In genomic region chr11:85826096-85826855, GRCh38 we compare ENCODE assay signal across 9 cellular contexts. TPM values are rescaled to one million over a fixed set of nuclear protein-coding genes. Genes with fewer than 3 reads are reported as not detected.
A peak's percentile ranks its signal among the peaks of the same experiment; 100 is the strongest.
DNase-seq lines count a peak whose midpoint lies in the region; ATAC-seq and TF ChIP-seq lines count a peak whose summit lies in the region.
"Had no signal": no experiment of that assay in that cellular context is flagged by ENCODE, and none has a peak within 500 bp of the region (broad histone marks: within the 10 kb centered on the region; RNA-seq: fewer than 3 reads in every experiment).

No MANE protein-coding gene starts in this region.

- H3K36me3 ChIP-seq in gastroesophageal sphincter = no peaks in the 10 kb centered on the region
- H3K36me3 ChIP-seq in aorta (ENCODE audit: control insufficient read depth in 1 of 2, insufficient read depth in 2 of 2, low read length in 1 of 2) = no peaks in the 10 kb centered on the region

- H3K9me3 Mint-ChIP-seq in WTC11 = peaks cover 12% of the 10 kb centered on the region; the same call in 1 of the 2 replicates

- H3K27ac ChIP-seq in gastroesophageal sphincter (no peak overlapping the region), aorta (ENCODE audit: low read depth in 1 of 2, low read length in 2 of 2) (no peak overlapping the region)

- TF ChIP-seq CTCF in WTC11 (IDR thresholded peaks at IDR 0.05) (peak; percentile 38; the same call in 1 of the 2 replicates), gastroesophageal sphincter (IDR thresholded peaks at IDR 0.05) (peak in 3 of 4 experiments; percentile 11 to 41 (median 15))

- no peak overlapping the region for H3K27ac Mint-ChIP-seq in WTC11

- no peak overlapping the region for H3K4me3 Mint-ChIP-seq in WTC11

- no peak overlapping the region for H3K4me3 ChIP-seq in gastroesophageal sphincter
- H3K4me3 ChIP-seq in aorta (ENCODE audit: low read length in 2 of 2) = no peak overlapping the region

- no peaks in the 10 kb centered on the region for H3K36me3 Mint-ChIP-seq in WTC11

- intact Hi-C loops in sciatic nerve (cut with DNase I) (no loop called here), aorta (cut with DNase I) (loop anchor here (10.0 kb wide), 2 partner anchors 111 to 121 kb away; no protein-coding TSS in a partner anchor)

- ATAC-seq in WTC11 = peak; percentile 93
- ATAC-seq in gastroesophageal sphincter = no peak
- ATAC-seq in sciatic nerve = peak; percentile 48
- no peak for ATAC-seq in aorta (ENCODE audit: low FRiP score)
- ATAC-seq in GM18858 (IDR thresholded peaks at IDR 0.05; ENCODE audit: unreplicated experiment) = no peak

- CTCF ChIA-PET in WTC11 (lab: Charles Lee) = interaction anchor here (0.7 to 3.7 kb wide), 9 partner anchors 12 to 362 kb away, joined by 3 to 16 read pairs (median 3); partner anchors contain the start of genes CCDC83 and SYTL2

- H3K27me3 Mint-ChIP-seq in WTC11 (ENCODE audit: low read depth) = peaks cover 4% of the 10 kb centered on the region

- no peaks in the 10 kb centered on the region for H3K27me3 ChIP-seq in gastroesophageal sphincter
- H3K27me3 ChIP-seq in aorta (ENCODE audit: control insufficient read depth in 1 of 2, insufficient read depth in 2 of 2, low read length in 1 of 2) = no peaks in the 10 kb centered on the region

- POLR2A ChIA-PET in WTC11 (lab: Charles Lee) = no interaction called here

- no peak for TF ChIP-seq POLR2A in gastroesophageal sphincter (IDR thresholded peaks at IDR 0.05)

- TF ChIP-seq EP300 in gastroesophageal sphincter (IDR thresholded peaks at IDR 0.05) = no peak

- peaks cover 9% of the 10 kb centered on the region for H3K4me1 Mint-ChIP-seq in WTC11

- no peaks in the 10 kb centered on the region for H3K9me3 ChIP-seq in gastroesophageal sphincter
- no peaks in the 10 kb centered on the region for H3K9me3 ChIP-seq in aorta (ENCODE audit: control insufficient read depth, low read length)

- H3K4me1 ChIP-seq in gastroesophageal sphincter = peaks cover 0 to 11% (median 0%) of the 10 kb centered on the region in 3 donors
- H3K4me1 ChIP-seq in aorta (ENCODE audit: control insufficient read depth in 1 of 2, insufficient read depth in 2 of 2, low read length in 2 of 2) = peaks cover 0 to 2% of the 10 kb centered on the region in 2 donors

- peak; percentile 36 for DNase-seq in activated CD4-positive, alpha-beta T cell treated with anti-CD3 and anti-CD28 coated beads for 48 hours
- DNase-seq in activated CD4-positive, alpha-beta T cell treated with anti-CD3 and anti-CD28 coated beads, Interleukin-2, amount 50 U/mL, for 1 hour = no peak
- DNase-seq in HT-29 (ENCODE audit: low spot score) (peak; percentile 65), WTC11 (ENCODE audit: low spot score) (peak; percentile 43), sciatic nerve (ENCODE audit: low spot score) (no peak), aorta (no peak)

- WGBS in gastroesophageal sphincter (ENCODE audit: low coverage in 1 of 2), 2 donors = 50 to 52% methylated on average over 4 to 6 of the region's 7 CpGs
- 74 to 77% methylated on average over 7 of the region's 7 CpGs for WGBS in aorta, 2 donors

TF ChIP-seq in WTC11, 78 proteins besides CTCF, POLR2A, EP300 and RAD21:
- TF ChIP-seq CBFB (CRISPR knock-in tag; IDR thresholded peaks at IDR 0.05; ENCODE audit: low read depth) (no peak), KAT7 (CRISPR knock-in tag; IDR thresholded peaks at IDR 0.05; ENCODE audit: borderline replicate concordance) (no peak), NFE2L1 (CRISPR knock-in tag; IDR thresholded peaks at IDR 0.05) (no peak), FOXP4 (CRISPR knock-in tag; IDR thresholded peaks at IDR 0.05) (no peak), MAX (CRISPR knock-in tag; IDR thresholded peaks at IDR 0.05) (no peak)

RNA-seq across cellular contexts. Expression of gene SYTL2, which starts 15.3 kb away (rescaled TPM):
- total RNA-seq in HT-29 (2014; rRNA removed; shearing (Covaris generic)) = 16.6 and 18.7 TPM in 2 replicates
- 4.3 to 7.1 TPM (median 6.5 TPM) in 3 replicates for total RNA-seq in WTC11 (2021)
- 10 to 100 TPM in 2 of 4 donors, 1 to 10 TPM in 2; 4.7 to 23.6 (median 8.4) TPM for total RNA-seq in gastroesophageal sphincter
- 24.6 TPM for total RNA-seq in sciatic nerve
- 10 to 100 TPM; 42.9 to 54.0 TPM for total RNA-seq in aorta
- polyA plus RNA-seq in aorta = 10 to 100 TPM; 29.2 to 57.4 TPM

RNA-seq across cellular contexts. Expression of gene CCDC83, which starts 28.9 kb away (rescaled TPM):
- not detected in 2 replicates for total RNA-seq in HT-29 (2014; rRNA removed; shearing (Covaris generic))
- total RNA-seq in WTC11 (2021) = not detected in 3 replicates
- total RNA-seq in gastroesophageal sphincter = not detected
- total RNA-seq in sciatic nerve = not detected
- total RNA-seq in aorta = not detected
- not detected for polyA plus RNA-seq in aorta
- total RNA-seq: renal cortical epithelial cell had no signal

Comparison
In these comparisons a context has a peak if more than half of its experiments do, and no peak if none do; other contexts are left out.
1. DNase-seq: peak in activated CD4-positive, alpha-beta T cell treated with anti-CD3 and anti-CD28 coated beads for 48 hours (single experiment), HT-29 (single experiment) and WTC11 (single experiment); none in activated CD4-positive, alpha-beta T cell treated with anti-CD3 and anti-CD28 coated beads, Interleukin-2, amount 50 U/mL, for 1 hour (single experiment), sciatic nerve (single experiment) and aorta (0 of 2).
2. ATAC-seq: peak in WTC11 (single experiment) and sciatic nerve (single experiment); none in gastroesophageal sphincter (single experiment), aorta (single experiment) and GM18858 (single experiment).